ENCODE assay signal across 8 cellular contexts in genomic region chr1:247077768-247078314, GRCh38. TPM values are rescaled to one million over a fixed set of nuclear protein-coding genes. Genes with fewer than 3 reads are reported as not detected.
DNase-seq lines count a peak whose midpoint lies in the region; ATAC-seq and TF ChIP-seq lines count a peak whose summit lies in the region.

No MANE protein-coding gene starts in this region.

- H3K4me3 ChIP-seq in cardiac muscle cell, result peak overlapping the region; percentile 91
- peak overlapping the region; percentile 85 for H3K4me3 ChIP-seq in HUES64 (ENCODE audit: low read length)
- peak overlapping the region; percentile 77 to 78 for H3K4me3 ChIP-seq in ascending aorta
- peak overlapping the region; percentile 86 for H3K4me3 ChIP-seq in thoracic aorta

- H3K27ac ChIP-seq in cardiac muscle cell (no peak overlapping the region), HUES64 (ENCODE audit: low read depth, low read length) (peak overlapping the region; percentile 86; the same call in 1 of the 2 replicates), ascending aorta (peak overlapping the region; percentile 71), thoracic aorta (peak overlapping the region; percentile 69 to 70)

- ATAC-seq in Right ventricle myocardium inferior (no peak), thoracic aorta (ENCODE audit: insufficient number of reproducible peaks, low FRiP score, low read depth) (no peak)

- H3K9me3 ChIP-seq in cardiac muscle cell (ENCODE audit: low read depth) (no peaks in the 10 kb centered on the region), HUES64 (ENCODE audit: insufficient read depth, low read depth, low read length) (peaks cover 27% of the 10 kb centered on the region), ascending aorta (no peaks in the 10 kb centered on the region), thoracic aorta (no peaks in the 10 kb centered on the region)

- 1% methylated on average over 9 of the region's 13 CpGs for WGBS in HUES64

- H3K27me3 ChIP-seq in cardiac muscle cell, result no peaks in the 10 kb centered on the region
- no peaks in the 10 kb centered on the region for H3K27me3 ChIP-seq in HUES64 (ENCODE audit: insufficient read depth, low read length)
- no peaks in the 10 kb centered on the region for H3K27me3 ChIP-seq in ascending aorta
- no peaks in the 10 kb centered on the region for H3K27me3 ChIP-seq in thoracic aorta (replicated peaks; ENCODE audit: insufficient read depth)

- H3K9ac ChIP-seq in HUES64 (ENCODE audit: low read depth, low read length), result peak overlapping the region; percentile 93

- H3K36me3 ChIP-seq in cardiac muscle cell, result no peaks in the 10 kb centered on the region
- peaks cover 26% of the 10 kb centered on the region for H3K36me3 ChIP-seq in HUES64 (ENCODE audit: insufficient read depth, low read length)
- no peaks in the 10 kb centered on the region for H3K36me3 ChIP-seq in ascending aorta
- no peaks in the 10 kb centered on the region for H3K36me3 ChIP-seq in thoracic aorta

- TF ChIP-seq CTCF in cardiac muscle cell (IDR thresholded peaks at IDR 0.05; ENCODE audit: low read depth, low read length) (no peak), ascending aorta (IDR thresholded peaks at IDR 0.05) (no peak), thoracic aorta (IDR thresholded peaks at IDR 0.05) (no peak)

- DNase-seq in cardiac muscle cell (ENCODE audit: low read depth in 1 of 2, low spot score in 1 of 2) (peak in 1 of 2 donors; percentile 7), Right ventricle myocardium inferior (ENCODE audit: missing footprints) (no peak), ascending aorta (ENCODE audit: low spot score in 2 of 2) (no peak), kidney tubule cell (ENCODE audit: low spot score) (peak; percentile 64), thoracic aorta (ENCODE audit: low spot score) (no peak), COR-L47 (lab: John Stamatoyannopoulos, UW) (no peak), GM19238 (ENCODE audit: insufficient read length, low spot score) (no peak)

- intact Hi-C loops in Right ventricle myocardium inferior (cut with DNase I), result loop anchor here (1.0 kb wide), 1 partner anchor 26 kb away; the partner anchor contains the start of gene ZNF669
- intact Hi-C loops in ascending aorta (cut with DNase I), result loop anchor here (1.0 to 5.0 kb wide), 4 partner anchors 26 to 253 kb away; partner anchors contain the start of genes AHCTF1, ZNF496 and ZNF669

- peaks cover 6% of the 10 kb centered on the region for H3K4me1 ChIP-seq in cardiac muscle cell (ENCODE audit: low read depth)
- H3K4me1 ChIP-seq in HUES64 (ENCODE audit: insufficient read depth, low read length), result peaks cover 10% of the 10 kb centered on the region; the same call in 1 of the 2 replicates
- peaks cover 0 to 10% of the 10 kb centered on the region in 2 donors for H3K4me1 ChIP-seq in ascending aorta
- H3K4me1 ChIP-seq in thoracic aorta (ENCODE audit: control insufficient read depth in 1 of 2, low read depth in 2 of 2), result peaks cover 11 to 15% of the 10 kb centered on the region in 2 donors

RNA-seq across cellular contexts. Expression of gene ZNF670, which starts 0.8 kb away (rescaled TPM):
- total RNA-seq in cardiac muscle cell, result 1.3 and 3.5 TPM in 2 replicates
- polyA plus RNA-seq in cardiac muscle cell, result 1.4 and 3.3 TPM in 2 replicates
- total RNA-seq in Right ventricle myocardium inferior, result 1.0 TPM
- polyA plus RNA-seq in HUES64 (2013, experiment 1 of 2), result 12.8 TPM
- 14.7 TPM for polyA plus RNA-seq in HUES64 (2013, experiment 2 of 2)
- total RNA-seq in ascending aorta, result not detected
- 1 to 10 TPM; 1.1 to 5.2 TPM for total RNA-seq in thoracic aorta

RNA-seq across cellular contexts. Expression of gene ZNF669, which starts 26.3 kb away (rescaled TPM):
- 14.6 and 23.2 TPM in 2 replicates for total RNA-seq in cardiac muscle cell
- polyA plus RNA-seq in cardiac muscle cell, result 4.4 and 5.0 TPM in 2 replicates
- 3.7 TPM for total RNA-seq in Right ventricle myocardium inferior
- 13.4 TPM for polyA plus RNA-seq in HUES64 (2013, experiment 1 of 2)
- 14.9 TPM for polyA plus RNA-seq in HUES64 (2013, experiment 2 of 2)
- 0.64 TPM for total RNA-seq in ascending aorta
- total RNA-seq in thoracic aorta, result 1 to 10 TPM; 3.2 to 4.2 TPM
